ENCODE assay signal across 20 cellular contexts in genomic region chr11:11425806-11426205, GRCh38.
DNase-seq lines count a peak whose midpoint lies in the region; ATAC-seq and TF ChIP-seq lines count a peak whose summit lies in the region.
"Had no signal": no experiment of that assay in that cellular context is flagged by ENCODE, and none has a peak within 500 bp of the region (broad histone marks: within the 10 kb centered on the region; RNA-seq: fewer than 3 reads in every experiment).

No MANE protein-coding gene starts in this region.

- no peaks in the 10 kb centered on the region for H4K20me1 ChIP-seq in neural progenitor cell (ENCODE audit: low read depth)

- H3K9me3 Mint-ChIP-seq in HFFc6, result no peaks in the 10 kb centered on the region
- H3K9me3 Mint-ChIP-seq in dendritic cell treated with granulocyte-macrophage colony-stimulating factor and Interleukin-4, amounts not matched to agents 40 ng/mL and 50 ng/mL, for 4 days, result no peaks in the 10 kb centered on the region
- H3K9me3 Mint-ChIP-seq in neural progenitor cell, result no peaks in the 10 kb centered on the region

- H3K9ac ChIP-seq in neural progenitor cell, result no peak overlapping the region

- peak overlapping the region; percentile 38; the same call in 1 of the 2 replicates for H3K4me3 Mint-ChIP-seq in HFFc6
- H3K4me3 Mint-ChIP-seq in dendritic cell treated with granulocyte-macrophage colony-stimulating factor and Interleukin-4, amounts not matched to agents 40 ng/mL and 50 ng/mL, for 4 days, result no peak overlapping the region
- no peak overlapping the region for H3K4me3 Mint-ChIP-seq in neural progenitor cell

- H3K4me3 ChIP-seq in neural progenitor cell, result no peak overlapping the region
- H3K4me3 ChIP-seq in upper lobe of right lung, result no peak overlapping the region
- H3K4me3 ChIP-seq: MG63 had no signal

- no peaks in the 10 kb centered on the region for H3K36me3 ChIP-seq in neural progenitor cell
- H3K36me3 ChIP-seq in upper lobe of right lung, result no peaks in the 10 kb centered on the region
- H3K36me3 ChIP-seq: MG63 had no signal

- intact Hi-C loops in dendritic cell treated with granulocyte-macrophage colony-stimulating factor and Interleukin-4, amounts not matched to agents 40 ng/mL and 50 ng/mL, for 4 days (cut with micrococcal nuclease), result no loop called here
- intact Hi-C loops in upper lobe of right lung (cut with DNase I), result no loop called here

- H3K4me1 Mint-ChIP-seq in HFFc6 (ENCODE audit: low read depth), result peaks cover 55% of the 10 kb centered on the region
- peaks cover 83% of the 10 kb centered on the region for H3K4me1 Mint-ChIP-seq in dendritic cell treated with granulocyte-macrophage colony-stimulating factor and Interleukin-4, amounts not matched to agents 40 ng/mL and 50 ng/mL, for 4 days (ENCODE audit: low read depth)
- H3K4me1 Mint-ChIP-seq in neural progenitor cell, result peaks cover 44% of the 10 kb centered on the region

- H3K36me3 Mint-ChIP-seq in HFFc6 (ENCODE audit: low read depth) (no peaks in the 10 kb centered on the region), neural progenitor cell (no peaks in the 10 kb centered on the region)
- peaks cover 95% of the 10 kb centered on the region for H3K36me3 Mint-ChIP-seq in dendritic cell treated with granulocyte-macrophage colony-stimulating factor and Interleukin-4, amounts not matched to agents 40 ng/mL and 50 ng/mL, for 4 days (ENCODE audit: low read depth)

- H3K9me3 ChIP-seq in neural progenitor cell (ENCODE audit: low read depth) (no peaks in the 10 kb centered on the region), upper lobe of right lung (no peaks in the 10 kb centered on the region)
- H3K9me3 ChIP-seq: MG63 had no signal

- H2AFZ ChIP-seq in neural progenitor cell (replicated peaks), result no peak overlapping the region

- H3K27me3 ChIP-seq in neural progenitor cell (no peaks in the 10 kb centered on the region), upper lobe of right lung (no peaks in the 10 kb centered on the region)
- H3K27me3 ChIP-seq: MG63 had no signal

- H3K4me1 ChIP-seq in neural progenitor cell (peaks cover 30% of the 10 kb centered on the region), upper lobe of right lung (peaks cover 37% of the 10 kb centered on the region)

- ATAC-seq in GM21528 (IDR thresholded peaks at IDR 0.05; ENCODE audit: low FRiP score, unreplicated experiment) (no peak), GM21447 (IDR thresholded peaks at IDR 0.05; ENCODE audit: unreplicated experiment) (no peak), upper lobe of right lung (no peak)

- no peaks in the 10 kb centered on the region; the same call in 1 of the 2 replicates for H3K27me3 Mint-ChIP-seq in HFFc6 (ENCODE audit: insufficient read depth)
- peaks cover 53% of the 10 kb centered on the region for H3K27me3 Mint-ChIP-seq in dendritic cell treated with granulocyte-macrophage colony-stimulating factor and Interleukin-4, amounts not matched to agents 40 ng/mL and 50 ng/mL, for 4 days
- H3K27me3 Mint-ChIP-seq in neural progenitor cell (ENCODE audit: insufficient read depth, low read depth), result peaks cover 12% of the 10 kb centered on the region

- H3K4me2 ChIP-seq in neural progenitor cell, result no peak overlapping the region

- H3K27ac ChIP-seq in neural progenitor cell (no peak overlapping the region), upper lobe of right lung (no peak overlapping the region)
- H3K27ac ChIP-seq: 22Rv1 had no signal

- H3F3A ChIP-seq in neural progenitor cell (ENCODE audit: low read depth), result peaks cover 3% of the 10 kb centered on the region

- TF ChIP-seq CTCF in HFFc6 (IDR thresholded peaks at IDR 0.05) (no peak), neural progenitor cell (IDR thresholded peaks at IDR 0.05) (no peak), upper lobe of right lung (IDR thresholded peaks at IDR 0.05) (no peak)

- DNase-seq in AG08395 (ENCODE audit: low spot score), result peak; percentile 49
- peak; percentile 30 for DNase-seq in HFFc6
- DNase-seq in neural progenitor cell (ENCODE audit: low spot score), result no peak
- no peak for DNase-seq in middle frontal gyrus (ENCODE audit: extremely low spot score, low spot score)
- no peak for DNase-seq in upper lobe of right lung
- DNase-seq: Calu3, DMS79 treated with DMSO at 0.1 percent for 48 hours, KBM-7, MG63, NCI-H1105 treated with DMSO at 0.1 percent for 48 hours, NCI-H146, NCI-H1930, NCI-H2107, NCI-H524, NCI-H774, SHP77 had no signal

- H3K27ac Mint-ChIP-seq in HFFc6, result peak overlapping the region; percentile 91
- peak overlapping the region; percentile 63 for H3K27ac Mint-ChIP-seq in dendritic cell treated with granulocyte-macrophage colony-stimulating factor and Interleukin-4, amounts not matched to agents 40 ng/mL and 50 ng/mL, for 4 days
- H3K27ac Mint-ChIP-seq in neural progenitor cell, result peak overlapping the region; percentile 43

- no peaks in the 10 kb centered on the region for H3K79me2 ChIP-seq in neural progenitor cell (ENCODE audit: low read depth)

Comparison
In these comparisons a context has a peak if more than half of its experiments do, and no peak if none do; other contexts are left out.
1. DNase-seq: peak in AG08395 (single experiment) and HFFc6 (single experiment); none in neural progenitor cell (single experiment), middle frontal gyrus (single experiment) and upper lobe of right lung (single experiment).
2. Peak in every context shown above with its lines, with median percentiles within 50 percentile points of each other: H3K27ac Mint-ChIP-seq.